ENCODE assay signal across 14 cellular contexts in the genomic region with DNA sequence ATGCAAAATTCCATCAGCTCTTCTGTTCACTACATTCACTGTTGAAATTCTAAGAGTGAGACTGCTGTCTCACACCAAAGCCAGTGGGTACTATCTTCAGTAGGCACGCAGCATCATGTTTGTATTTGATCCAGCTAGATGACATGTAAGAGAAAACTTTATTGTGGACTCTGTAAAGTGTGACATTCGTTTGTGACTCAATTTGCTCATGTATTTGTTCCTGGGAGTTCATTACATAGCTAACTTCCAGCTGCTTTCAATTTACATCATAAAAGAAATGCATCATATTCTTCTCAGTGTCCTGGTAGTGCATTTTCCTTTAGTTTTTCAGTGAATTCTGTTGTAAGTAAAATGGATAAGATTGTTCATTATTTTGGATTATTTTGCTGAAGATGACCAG.
"Had no signal": no experiment of that assay in that cellular context is flagged by ENCODE, and none has a peak within 500 bp of the region (broad histone marks: within the 10 kb centered on the region; RNA-seq: fewer than 3 reads in every experiment).

No MANE protein-coding gene starts in this region.

- H3K4me3 Mint-ChIP-seq: activated naive CD8-positive, alpha-beta T cell; activated T-cell treated with anti-CD3 and anti-CD28 coated beads, Interleukin-2, amount 50 U/mL, for 4 hours; memory B cell; nephron progenitor cell; T-helper 2 cell treated with Interferon-gamma antibody and Interleukin-4, amounts not matched to agents 5 μg/mL and 100 μg/mL, for 36 hours had no signal

- H3K4me3 ChIP-seq: esophagus muscularis mucosa, gastrocnemius medialis, heart right ventricle, left ventricle myocardium inferior, stomach had no signal

- H3K4me1 ChIP-seq: stomach had no signal

- H3K27me3 ChIP-seq: esophagus muscularis mucosa, gastrocnemius medialis, heart right ventricle, stomach had no signal

- H3K27ac Mint-ChIP-seq: activated naive CD8-positive, alpha-beta T cell; memory B cell; nephron progenitor cell; T-helper 2 cell treated with Interferon-gamma antibody and Interleukin-4, amounts not matched to agents 5 μg/mL and 100 μg/mL, for 36 hours had no signal

- H3K4me1 Mint-ChIP-seq: memory B cell, nephron progenitor cell had no signal

- H3K27ac ChIP-seq: esophagus muscularis mucosa, gastrocnemius medialis, stomach had no signal

- H3K9me3 Mint-ChIP-seq: activated T-cell treated with anti-CD3 and anti-CD28 coated beads, Interleukin-2, amount 50 U/mL, for 4 hours; memory B cell; nephron progenitor cell; T-helper 2 cell treated with Interferon-gamma antibody and Interleukin-4, amounts not matched to agents 5 μg/mL and 100 μg/mL, for 36 hours had no signal

- DNase-seq: activated CD4-positive, alpha-beta T cell treated with anti-CD3 and anti-CD28 coated beads, Interleukin-2, amount 50 U/mL, for 4 hours; activated gamma-delta T cell; activated T-cell treated with anti-CD3 and anti-CD28 coated beads, Interleukin-2, amount 50 U/mL, for 4 hours; dermis blood vessel endothelial cell; gastrocnemius medialis; heart right ventricle; left ventricle myocardium inferior; nephron progenitor cell; stimulated activated CD4-positive, alpha-beta T cell treated with anti-CD3 and anti-CD28 coated beads, Interleukin-15, amount 100 ng/mL, for 24 hours; stomach had no signal

- H3K9me3 ChIP-seq: esophagus muscularis mucosa, gastrocnemius medialis, heart right ventricle, left ventricle myocardium inferior, stomach had no signal

- H3K27me3 Mint-ChIP-seq: activated naive CD8-positive, alpha-beta T cell; memory B cell had no signal
